In the genomic region with DNA sequence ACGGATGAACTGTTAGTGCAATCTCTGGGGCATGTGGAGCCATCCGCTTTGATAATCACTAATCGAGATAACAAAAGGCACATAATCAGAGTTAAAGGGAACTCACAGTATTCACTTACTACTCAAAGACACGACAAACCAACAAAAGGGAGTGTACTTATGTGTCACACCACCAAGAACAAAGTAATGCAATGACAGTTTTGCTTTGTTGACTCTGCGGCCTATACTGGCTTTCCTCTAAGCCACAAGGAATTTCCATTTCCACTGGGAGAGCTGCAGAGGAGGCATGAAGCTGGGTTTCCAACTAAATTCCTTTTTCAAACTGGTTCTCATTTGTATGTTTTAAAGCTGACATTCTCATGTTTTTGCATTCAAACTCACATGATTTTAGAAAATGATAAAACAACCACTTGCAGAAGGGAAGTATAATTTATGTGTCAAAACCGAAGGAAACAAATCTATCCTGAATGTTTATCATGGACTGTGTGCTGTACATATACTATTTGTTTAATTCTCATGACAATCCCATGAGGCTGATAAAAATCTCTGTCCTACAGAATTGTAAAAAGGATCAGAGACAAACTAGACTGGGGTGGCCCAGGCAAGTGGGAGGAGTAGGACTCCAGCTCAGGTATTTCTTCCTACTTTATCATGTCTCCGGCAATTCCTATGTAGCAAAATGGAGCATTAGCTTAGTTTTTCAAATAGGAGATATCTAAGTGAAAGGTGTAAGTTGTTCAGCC, we compare ENCODE assay signal across 19 cellular contexts.
A peak's percentile ranks its signal among the peaks of the same experiment; 100 is the strongest.
DNase-seq lines count a peak whose midpoint lies in the region; ATAC-seq, FAIRE-seq and TF ChIP-seq lines count a peak whose summit lies in the region.
"Had no signal": no experiment of that assay in that cellular context is flagged by ENCODE, and none has a peak within 500 bp of the region (broad histone marks: within the 10 kb centered on the region; RNA-seq: fewer than 3 reads in every experiment).

No MANE protein-coding gene starts in this region.

- DNase-seq in EH (ENCODE audit: low read depth), result peak; percentile 46
- DNase-seq in SJCRH30, result peak; percentile 35 to 51
- peak; percentile 84 for DNase-seq in fibroblast of peridontal ligament (ENCODE audit: extremely low read depth)
- DNase-seq in pancreas, result no peak
- no peak for DNase-seq in activated T-cell treated with anti-CD3 and anti-CD28 coated beads, Interleukin-2, amount 50 U/mL, for 4 hours
- DNase-seq in MM.1S, result no peak
- no peak for DNase-seq in amygdala (lab: John Stamatoyannopoulos, UW)
- DNase-seq: activated CD4-positive, CD25-positive, alpha-beta regulatory T cell treated with anti-CD3 and anti-CD28 coated beads, Interleukin-2, amount 50 U/mL, for 72 hours; activated CD8-positive, alpha-beta memory T cell treated with anti-CD3 and anti-CD28 coated beads, Interleukin-2, amount 50 U/mL, for 48 hours; DMS53; KBM-7; lower lobe of right lung; NCI-H524 treated with DMSO at 0.1 percent for 48 hours; Peyer's patch; stimulated activated CD4-positive, alpha-beta T cell treated with anti-CD3 and anti-CD28 coated beads, Interleukin-12 subunit alpha, Interleukin-12 subunit beta, amount 100 ng/mL, for 4 hours; T-cell had no signal

- H3F3A ChIP-seq in MM.1S (ENCODE audit: insufficient read depth, low read length), result no peaks in the 10 kb centered on the region

- H3K9me3 ChIP-seq in SJCRH30 (replicated peaks) (no peaks in the 10 kb centered on the region), pancreas (no peaks in the 10 kb centered on the region), MM.1S (replicated peaks; ENCODE audit: insufficient read depth, low read length) (no peaks in the 10 kb centered on the region)
- H3K9me3 ChIP-seq: lower lobe of right lung, Peyer's patch had no signal

- peaks cover 13% of the 10 kb centered on the region for H3K4me1 ChIP-seq in SJCRH30
- H3K4me1 ChIP-seq in pancreas, result peaks cover 0 to 12% (median 0%) of the 10 kb centered on the region in 3 donors
- no peaks in the 10 kb centered on the region for H3K4me1 ChIP-seq in MM.1S (ENCODE audit: low read length)
- H3K4me1 ChIP-seq: lower lobe of right lung, Peyer's patch had no signal

- no peak for FAIRE-seq in pancreas (lab: Jason Lieb, UNC)
- FAIRE-seq: H54 had no signal

- no peaks in the 10 kb centered on the region for H3K27me3 Mint-ChIP-seq in activated T-cell treated with anti-CD3 and anti-CD28 coated beads, Interleukin-2, amount 50 U/mL, for 4 hours (ENCODE audit: low read depth)
- H3K27me3 Mint-ChIP-seq: activated naive CD8-positive, alpha-beta T cell; T-cell had no signal

- H3K79me2 ChIP-seq in MM.1S (ENCODE audit: low read length), result no peaks in the 10 kb centered on the region

- ATAC-seq in pancreas (peak in 3 of 4 donors; percentile 28 to 54 (median 40)), GM19035 (IDR thresholded peaks at IDR 0.05; ENCODE audit: unreplicated experiment) (no peak)
- ATAC-seq in activated T-cell treated with anti-CD3 and anti-CD28 coated beads, Interleukin-2, amount 50 U/mL, for 4 hours, result no peak
- ATAC-seq: lower lobe of right lung, T-cell had no signal

- H3K4me2 ChIP-seq in MM.1S (ENCODE audit: low read depth, low read length), result no peak overlapping the region

- 65 to 67% methylated on average over 7 of the region's 7 CpGs for WGBS in pancreas, 2 donors

- no peak for TF ChIP-seq CTCF in pancreas (IDR thresholded peaks at IDR 0.05)
- no peak for TF ChIP-seq CTCF in MM.1S (IDR thresholded peaks at IDR 0.05; ENCODE audit: low read length)

- H3K27ac ChIP-seq in SJCRH30, result 0 out of 2 replicates have a peak overlapping the region, but pooled peaks have one; percentile 20
- H3K27ac ChIP-seq in pancreas, result no peak overlapping the region
- no peak overlapping the region for H3K27ac ChIP-seq in MM.1S (ENCODE audit: low read length)
- H3K27ac ChIP-seq: lower lobe of right lung, Peyer's patch had no signal

- H2AFZ ChIP-seq in MM.1S (ENCODE audit: low read length), result no peak overlapping the region

- H3K9me2 ChIP-seq in MM.1S (replicated peaks; ENCODE audit: insufficient read depth, low read length), result no peaks in the 10 kb centered on the region

- no peaks in the 10 kb centered on the region for H4K20me1 ChIP-seq in MM.1S (ENCODE audit: insufficient read depth, low read length)

- peaks cover 15% of the 10 kb centered on the region for H3K36me3 Mint-ChIP-seq in activated T-cell treated with anti-CD3 and anti-CD28 coated beads, Interleukin-2, amount 50 U/mL, for 4 hours (ENCODE audit: insufficient read depth)

- H3K36me3 ChIP-seq in SJCRH30, result no peaks in the 10 kb centered on the region
- H3K36me3 ChIP-seq in pancreas, result no peaks in the 10 kb centered on the region
- no peaks in the 10 kb centered on the region for H3K36me3 ChIP-seq in MM.1S (replicated peaks; ENCODE audit: insufficient read depth, low read length)
- H3K36me3 ChIP-seq: lower lobe of right lung, Peyer's patch had no signal

- H3K27me3 ChIP-seq in SJCRH30 (no peaks in the 10 kb centered on the region), pancreas (no peaks in the 10 kb centered on the region), MM.1S (replicated peaks; ENCODE audit: insufficient read depth, low read length) (no peaks in the 10 kb centered on the region)
- H3K27me3 ChIP-seq: Peyer's patch had no signal

- peaks cover 3% of the 10 kb centered on the region for H3K4me1 Mint-ChIP-seq in activated T-cell treated with anti-CD3 and anti-CD28 coated beads, Interleukin-2, amount 50 U/mL, for 4 hours (ENCODE audit: low read depth)

- no peak overlapping the region for H3K4me3 Mint-ChIP-seq in activated T-cell treated with anti-CD3 and anti-CD28 coated beads, Interleukin-2, amount 50 U/mL, for 4 hours
- H3K4me3 Mint-ChIP-seq: activated naive CD8-positive, alpha-beta T cell; T-cell had no signal

- intact Hi-C loops in pancreas (cut with DNase I), result no loop called here

- no peak overlapping the region for H3K4me3 ChIP-seq in SJCRH30
- no peak overlapping the region for H3K4me3 ChIP-seq in pancreas
- no peak overlapping the region for H3K4me3 ChIP-seq in MM.1S (ENCODE audit: low read length)
- H3K4me3 ChIP-seq: lower lobe of right lung, Peyer's patch had no signal

- no peaks in the 10 kb centered on the region for H3K9me3 Mint-ChIP-seq in activated T-cell treated with anti-CD3 and anti-CD28 coated beads, Interleukin-2, amount 50 U/mL, for 4 hours

- H3K9ac ChIP-seq in MM.1S (ENCODE audit: low read length), result no peak overlapping the region

Comparison
In these comparisons a context has a peak if more than half of its experiments do, and no peak if none do; other contexts are left out.
1. DNase-seq: peak in EH (single experiment), SJCRH30 (2 of 2) and fibroblast of peridontal ligament (single experiment); none in pancreas (0 of 6), activated T-cell treated with anti-CD3 and anti-CD28 coated beads, Interleukin-2, amount 50 U/mL, for 4 hours (single experiment), MM.1S (single experiment) and amygdala (0 of 56).
2. ATAC-seq: peak in pancreas (3 of 4); none in activated T-cell treated with anti-CD3 and anti-CD28 coated beads, Interleukin-2, amount 50 U/mL, for 4 hours (0 of 2) and GM19035 (single experiment).